Comparison of ENCODE assay signal across 18 cellular contexts in genomic region chr21:15539376-15539775, GRCh38.
"Had no signal": no experiment of that assay in that cellular context is flagged by ENCODE, and none has a peak within 500 bp of the region (broad histone marks: within the 10 kb centered on the region; RNA-seq: fewer than 3 reads in every experiment).

No MANE protein-coding gene starts in this region.

- H3K79me2 ChIP-seq: hepatocyte had no signal

- H3K9me3 ChIP-seq: left ventricle myocardium inferior, ovary, prostate gland, upper lobe of left lung had no signal

- H3K4me1 ChIP-seq: left ventricle myocardium inferior, prostate gland, upper lobe of left lung had no signal

- H3K4me3 ChIP-seq: hepatocyte, left ventricle myocardium inferior, ovary, prostate gland, upper lobe of left lung had no signal

- H3K27me3 ChIP-seq: hepatocyte, ovary, upper lobe of left lung had no signal

- H3K36me3 ChIP-seq: left ventricle myocardium inferior, ovary, prostate gland, upper lobe of left lung had no signal

- DNase-seq: activated naive CD4-positive, alpha-beta T cell; activated T-cell treated with anti-CD3 and anti-CD28 coated beads, Interleukin-2, amount 50 U/mL, for 24 hours; cortex of kidney; immature natural killer cell; kidney glomerular epithelial cell; left ventricle myocardium inferior; ovary; right cardiac atrium; stimulated activated CD4-positive, alpha-beta T cell treated with anti-CD3 and anti-CD28 coated beads, Interleukin-12 subunit alpha, Interleukin-12 subunit beta, amount 100 ng/mL, for 4 hours; stimulated activated CD4-positive, alpha-beta T cell treated with anti-CD3 and anti-CD28 coated beads, Interleukin-4, amount 100 ng/mL, for 4 hours; stimulated activated naive CD8-positive, alpha-beta T cell treated with anti-CD3 and anti-CD28 coated beads, Interleukin-15, Interleukin-2, amounts not matched to agents 100 U/mL and 50 U/mL, for 24 hours; T-helper 1 cell; T-helper 9 cell; upper lobe of left lung had no signal

- H3K27ac ChIP-seq: hepatocyte, left ventricle myocardium inferior, ovary, prostate gland, upper lobe of left lung had no signal

- H2AFZ ChIP-seq: hepatocyte had no signal

- H3K4me2 ChIP-seq: hepatocyte had no signal

- ATAC-seq: activated T-helper 17 cell treated with anti-CD3 and anti-CD28 coated beads, Interleukin-2, amount 50 U/mL, for 72 hours; natural killer cell treated with Interleukin-12 subunit alpha and Interleukin-12 subunit beta and Interleukin-15 and Interleukin-18, amount 100 ng/mL, for 72 hours; right cardiac atrium; stimulated activated naive CD8-positive, alpha-beta T cell treated with anti-CD3 and anti-CD28 coated beads, Interleukin-15, Interleukin-2, amounts not matched to agents 100 U/mL and 50 U/mL, for 24 hours had no signal
